ENCODE assay signal across 2 cellular contexts in genomic region chr1:89211035-89211634, GRCh38.
TF ChIP-seq lines count a peak whose summit lies in the region.

No MANE protein-coding gene starts in this region.

TF ChIP-seq in HCT116, 20 proteins besides CTCF, POLR2A, EP300 and RAD21:
- TF ChIP-seq CBX3 (IDR thresholded peaks at IDR 0.05; ENCODE audit: low read depth): peak; percentile 14; the same call in 1 of the 2 replicates
- TF ChIP-seq REST (IDR thresholded peaks at IDR 0.05; ENCODE audit: low read depth): no peak
- no peak for TF ChIP-seq FOSL1 (IDR thresholded peaks at IDR 0.05; ENCODE audit: low read depth)
- TF ChIP-seq ZNF274 (IDR thresholded peaks at IDR 0.05; ENCODE audit: low read depth, low read length): no peak
- no peak for TF ChIP-seq SIN3A (IDR thresholded peaks at IDR 0.05; ENCODE audit: low read depth)
- TF ChIP-seq EZH2phosphoT487 (IDR thresholded peaks at IDR 0.05; ENCODE audit: borderline replicate concordance): no peak

TF ChIP-seq in HepG2, 621 proteins besides CTCF, POLR2A, EP300 and RAD21:
- TF ChIP-seq RFXAP (CRISPR knock-in tag; IDR thresholded peaks at IDR 0.05; ENCODE audit: borderline replicate concordance) (no peak), TOPORS (CRISPR knock-in tag; IDR thresholded peaks at IDR 0.05) (no peak), MIER2 (CRISPR knock-in tag; IDR thresholded peaks at IDR 0.05) (no peak), DMTF1 (CRISPR knock-in tag; IDR thresholded peaks at IDR 0.05) (no peak), ZNF329 (CRISPR knock-in tag; IDR thresholded peaks at IDR 0.05; ENCODE audit: low read depth) (no peak), GMEB2 (CRISPR knock-in tag; IDR thresholded peaks at IDR 0.05; ENCODE audit: low read depth) (no peak), MIXL1 (CRISPR knock-in tag; IDR thresholded peaks at IDR 0.05) (no peak), ZNF773 (CRISPR knock-in tag; IDR thresholded peaks at IDR 0.05; ENCODE audit: borderline replicate concordance) (no peak), CENPT (CRISPR knock-in tag; IDR thresholded peaks at IDR 0.05; ENCODE audit: low read depth) (no peak)
